9 cellular contexts compared by ENCODE assay signal in genomic region chr16:22370038-22370541, GRCh38. TPM values are rescaled to one million over a fixed set of nuclear protein-coding genes. Genes with fewer than 3 reads are reported as not detected.
A peak's percentile ranks its signal among the peaks of the same experiment; 100 is the strongest.
DNase-seq lines count a peak whose midpoint lies in the region; ATAC-seq, FAIRE-seq and TF ChIP-seq lines count a peak whose summit lies in the region.
"Had no signal": no experiment of that assay in that cellular context is flagged by ENCODE, and none has a peak within 500 bp of the region (broad histone marks: within the 10 kb centered on the region; RNA-seq: fewer than 3 reads in every experiment).

No MANE protein-coding gene starts in this region.

- H3K79me2 ChIP-seq in keratinocyte (ENCODE audit: control insufficient read depth, insufficient read depth, low read length): peaks cover 92% of the 10 kb centered on the region

- TF ChIP-seq CTCF in keratinocyte (optimal IDR thresholded peaks at IDR 0.05 in 1 of 3, IDR thresholded peaks at IDR 0.05 in 1 of 3, conservative IDR thresholded peaks at IDR 0.05 in 1 of 3; ENCODE audit: extremely low read depth in 1 of 3, insufficient read depth in 2 of 3, low read length in 3 of 3) (no peak), tibial artery (IDR thresholded peaks at IDR 0.05) (no peak)

- H3K27ac Mint-ChIP-seq in activated naive CD4-positive, alpha-beta T cell treated with anti-CD3 and anti-CD28 coated beads for 36 hours: peak overlapping the region; percentile 89
- H3K27ac Mint-ChIP-seq in activated CD8-positive, alpha-beta T cell treated with anti-CD3 and anti-CD28 coated beads, Interleukin-2, amount 10 ng/mL, durations not matched to agents 7 days and 5 days: peak overlapping the region; percentile 61

- no peak overlapping the region for H3K4me3 Mint-ChIP-seq in activated naive CD4-positive, alpha-beta T cell treated with anti-CD3 and anti-CD28 coated beads for 36 hours
- no peak overlapping the region for H3K4me3 Mint-ChIP-seq in activated CD8-positive, alpha-beta T cell treated with anti-CD3 and anti-CD28 coated beads, Interleukin-2, amount 10 ng/mL, durations not matched to agents 7 days and 5 days

- H3K9ac ChIP-seq in keratinocyte (ENCODE audit: control insufficient read depth, extremely low read depth, insufficient read depth, low read length): peak overlapping the region; percentile 39

- H3K9me1 ChIP-seq in keratinocyte (ENCODE audit: control insufficient read depth, extremely low read depth, insufficient read depth, low read length): peaks cover 4% of the 10 kb centered on the region

- peaks cover 13% of the 10 kb centered on the region for H4K20me1 ChIP-seq in keratinocyte (ENCODE audit: control insufficient read depth, extremely low read depth, insufficient read depth, low read length)

- H3K36me3 ChIP-seq in keratinocyte (ENCODE audit: control insufficient read depth in 2 of 2, extremely low read depth in 1 of 2, insufficient read depth in 2 of 2, low read length in 2 of 2) (peaks cover 1 to 8% of the 10 kb centered on the region in 2 experiments), tibial artery (no peaks in the 10 kb centered on the region)

- no peak for ATAC-seq in activated CD8-positive, alpha-beta T cell treated with anti-CD3 and anti-CD28 coated beads, Interleukin-2, amount 10 ng/mL, durations not matched to agents 7 days and 5 days

- no peak for FAIRE-seq in keratinocyte (lab: Jason Lieb, UNC)

- peak overlapping the region; percentile 100 for H3K4me2 ChIP-seq in keratinocyte (ENCODE audit: control insufficient read depth, extremely low read depth, insufficient read depth, low read depth, low read length)

- H3K4me3 ChIP-seq in keratinocyte (ENCODE audit: control insufficient read depth in 2 of 3, extremely low read depth in 1 of 3, insufficient read depth in 2 of 3, low read depth in 1 of 3, low read length in 3 of 3): no peak overlapping the region
- H3K4me3 ChIP-seq in tibial artery: no peak overlapping the region
- H3K4me3 ChIP-seq: lung had no signal

- H3K36me3 Mint-ChIP-seq in activated naive CD4-positive, alpha-beta T cell treated with anti-CD3 and anti-CD28 coated beads for 36 hours (ENCODE audit: low read depth): peaks cover 34% of the 10 kb centered on the region
- peaks cover 62% of the 10 kb centered on the region for H3K36me3 Mint-ChIP-seq in activated CD8-positive, alpha-beta T cell treated with anti-CD3 and anti-CD28 coated beads, Interleukin-2, amount 10 ng/mL, durations not matched to agents 7 days and 5 days (ENCODE audit: low read depth)

- H3K27me3 ChIP-seq in keratinocyte (ENCODE audit: control insufficient read depth, extremely low read depth, insufficient read depth, low read length) (no peaks in the 10 kb centered on the region), tibial artery (no peaks in the 10 kb centered on the region)

- peaks cover 72% of the 10 kb centered on the region for H3K4me1 Mint-ChIP-seq in activated naive CD4-positive, alpha-beta T cell treated with anti-CD3 and anti-CD28 coated beads for 36 hours (ENCODE audit: low read depth)
- H3K4me1 Mint-ChIP-seq in activated CD8-positive, alpha-beta T cell treated with anti-CD3 and anti-CD28 coated beads, Interleukin-2, amount 10 ng/mL, durations not matched to agents 7 days and 5 days (ENCODE audit: low read depth): peaks cover 76% of the 10 kb centered on the region

- CTCF ChIA-PET in activated naive CD4-positive, alpha-beta T cell treated with anti-CD3 and anti-CD28 coated beads for 36 hours (lab: Charles Lee): no interaction called here
- CTCF ChIA-PET in activated CD8-positive, alpha-beta T cell treated with anti-CD3 and anti-CD28 coated beads, Interleukin-2, amount 10 ng/mL, durations not matched to agents 7 days and 5 days (lab: Charles Lee): interaction anchor here (0.7 to 2.8 kb wide), 11 partner anchors 9 to 72 kb away, joined by 3 to 9 read pairs (median 5); no protein-coding TSS in a partner anchor

- no peaks in the 10 kb centered on the region for H3K27me3 Mint-ChIP-seq in activated naive CD4-positive, alpha-beta T cell treated with anti-CD3 and anti-CD28 coated beads for 36 hours (ENCODE audit: low read depth)
- no peaks in the 10 kb centered on the region for H3K27me3 Mint-ChIP-seq in activated CD8-positive, alpha-beta T cell treated with anti-CD3 and anti-CD28 coated beads, Interleukin-2, amount 10 ng/mL, durations not matched to agents 7 days and 5 days (ENCODE audit: low read depth)

- peak overlapping the region; percentile 71 for H3K27ac ChIP-seq in keratinocyte (ENCODE audit: control insufficient read depth, insufficient read depth, low read length)
- peak overlapping the region; percentile 40 to 57 for H3K27ac ChIP-seq in tibial artery

- H3K9me3 ChIP-seq in keratinocyte (ENCODE audit: control insufficient read depth, low read depth, low read length) (no peaks in the 10 kb centered on the region), tibial artery (no peaks in the 10 kb centered on the region)

- dilution Hi-C loops in keratinocyte (cut with MboI; ENCODE audit: extremely low pct_ligation_motif_present, low sequenced_read_pairs): no loop called here

- H3K4me1 ChIP-seq in keratinocyte (ENCODE audit: control insufficient read depth, extremely low read depth, insufficient read depth, low read length) (peaks cover 66% of the 10 kb centered on the region), tibial artery (peaks cover 0 to 73% (median 38%) of the 10 kb centered on the region in 4 donors)

- POLR2A ChIA-PET in activated CD8-positive, alpha-beta T cell treated with anti-CD3 and anti-CD28 coated beads, Interleukin-2, amount 10 ng/mL, durations not matched to agents 7 days and 5 days (lab: Charles Lee): interaction anchor here (2.7 kb wide), 1 partner anchor 14 kb away, joined by 25 read pairs; no protein-coding TSS in a partner anchor

- no peaks in the 10 kb centered on the region for H3K9me3 Mint-ChIP-seq in activated naive CD4-positive, alpha-beta T cell treated with anti-CD3 and anti-CD28 coated beads for 36 hours
- H3K9me3 Mint-ChIP-seq in activated CD8-positive, alpha-beta T cell treated with anti-CD3 and anti-CD28 coated beads, Interleukin-2, amount 10 ng/mL, durations not matched to agents 7 days and 5 days (ENCODE audit: insufficient read depth): peaks cover 3% of the 10 kb centered on the region

- H2AFZ ChIP-seq in keratinocyte (ENCODE audit: control insufficient read depth, low read length): no peak overlapping the region

- no peak for DNase-seq in activated naive CD4-positive, alpha-beta T cell treated with anti-CD3 and anti-CD28 coated beads for 36 hours
- no peak for DNase-seq in activated naive CD4-positive, alpha-beta T cell treated with anti-CD3 and anti-CD28 coated beads, Interleukin-2, amount 50 U/mL, for 16 hours
- no peak for DNase-seq in activated CD8-positive, alpha-beta T cell treated with anti-CD3 and anti-CD28 coated beads, Interleukin-2, amount 10 ng/mL, durations not matched to agents 7 days and 5 days
- no peak for DNase-seq in keratinocyte (ENCODE audit: low read depth, low spot score)
- no peak for DNase-seq in tibial artery
- DNase-seq in retina: no peak
- DNase-seq in anterior cingulate cortex (lab: John Stamatoyannopoulos, UW): no peak
- no peak for DNase-seq in cerebellar nuclear complex (lab: John Stamatoyannopoulos, UW)

- intact Hi-C loops in activated naive CD4-positive, alpha-beta T cell treated with anti-CD3 and anti-CD28 coated beads for 36 hours (cut with micrococcal nuclease): loop anchor here (5.0 kb wide), 3 partner anchors 33 to 1068 kb away; partner anchors contain the start of gene UQCRC2
- intact Hi-C loops in tibial artery (cut with DNase I; ENCODE audit: low total_unique reads): loop anchor here (10.0 kb wide), 2 partner anchors 55 to 175 kb away; no protein-coding TSS in a partner anchor

RNA-seq across cellular contexts. Expression of gene CDR2, which starts 4.3 kb away (rescaled TPM):
- 10 to 100 TPM; 42.5 to 42.8 TPM for total RNA-seq in activated naive CD4-positive, alpha-beta T cell treated with anti-CD3 and anti-CD28 coated beads for 36 hours
- total RNA-seq in activated CD8-positive, alpha-beta T cell treated with anti-CD3 and anti-CD28 coated beads, Interleukin-2, amount 10 ng/mL, durations not matched to agents 7 days and 5 days: 10 to 100 TPM; 39.1 to 44.6 TPM
- polyA plus RNA-seq in keratinocyte: 27.3 to 37.1 TPM (median 31.3 TPM) in 3 replicates
- 27.2 TPM for polyA plus RNA-seq in keratinocyte (2011; ENCODE audit: low read depth)
- 25.9 and 34.8 TPM in 2 replicates for polyA plus RNA-seq in keratinocyte (2011; cell fraction: cytosol; rRNA removed)
- 36.7 and 37.3 TPM in 2 replicates for polyA plus RNA-seq in keratinocyte (2011; cell fraction: nucleus; rRNA removed)
- polyA plus RNA-seq in keratinocyte (2012; ENCODE audit: low replicate concordance): 12.2 and 22.5 TPM in 2 replicates
- polyA minus RNA-seq in keratinocyte: 14.5 to 31.2 TPM (median 20.7 TPM) in 3 replicates
- polyA minus RNA-seq in keratinocyte (2011; cell fraction: cytosol; rRNA and poly(A)+ RNA removed): 26.1 TPM
- 12.6 and 25.7 TPM in 2 replicates for polyA minus RNA-seq in keratinocyte (2011; cell fraction: nucleus; rRNA and poly(A)+ RNA removed)
